1 cellular context compared by ENCODE assay signal in genomic region chr9:124046189-124046588, GRCh38.
A peak's percentile ranks its signal among the peaks of the same experiment; 100 is the strongest.
TF ChIP-seq lines count a peak whose summit lies in the region.

No MANE protein-coding gene starts in this region.

TF ChIP-seq in HepG2, 621 proteins besides CTCF, POLR2A, EP300 and RAD21:
- TF ChIP-seq BCL3 (CRISPR knock-in tag; IDR thresholded peaks at IDR 0.05) (no peak), PPARG (CRISPR knock-in tag; conservative IDR thresholded peaks at IDR 0.05) (no peak), ZNF850 (CRISPR knock-in tag; conservative IDR thresholded peaks at IDR 0.05) (no peak), ZNF629 (CRISPR knock-in tag; conservative IDR thresholded peaks at IDR 0.05) (peak; percentile 60)
